In the genomic region with DNA sequence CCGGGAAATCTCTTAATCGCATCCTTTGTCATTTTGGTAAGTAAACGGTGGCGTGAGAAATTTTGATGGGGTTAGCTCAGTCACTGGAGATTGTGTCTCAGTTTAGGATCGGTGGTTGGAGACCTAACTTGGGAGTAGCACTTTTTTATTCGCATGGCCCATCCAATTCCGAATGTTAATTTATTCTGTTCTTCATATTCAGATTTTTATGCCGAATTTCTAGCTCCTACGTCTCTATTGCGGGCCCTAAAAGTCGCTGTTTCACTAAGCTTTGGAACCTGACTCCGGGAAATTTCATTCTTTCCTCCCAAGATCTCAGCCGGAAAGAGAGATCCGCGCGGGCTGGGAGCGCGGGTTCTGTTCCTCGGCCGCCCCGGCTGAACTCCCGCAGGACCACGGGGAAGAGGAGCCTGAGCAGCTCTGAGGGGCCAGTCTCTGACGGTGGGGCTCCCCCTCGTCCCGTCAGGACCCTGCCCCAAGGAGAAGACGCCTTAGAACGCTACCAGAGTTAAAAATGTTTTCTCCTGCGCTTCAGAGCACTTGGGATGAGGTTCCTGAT, we compare ENCODE assay signal across 17 cellular contexts.
"Had no signal": no experiment of that assay in that cellular context is flagged by ENCODE, and none has a peak within 500 bp of the region (broad histone marks: within the 10 kb centered on the region; RNA-seq: fewer than 3 reads in every experiment).

No MANE protein-coding gene starts in this region.

- H3K4me1 ChIP-seq: heart right ventricle, parathyroid adenoma, prostate gland, right lobe of liver, suprapubic skin, thyroid gland, uterus had no signal

- ATAC-seq: esophagus mucosa; heart right ventricle; naive thymus-derived CD4-positive, alpha-beta T cell; right lobe of liver; stimulated activated effector memory CD8-positive, alpha-beta T cell treated with anti-CD3 and anti-CD28 coated beads, Interleukin-12 subunit alpha, Interleukin-12 subunit beta, amount 100 ng/mL, for 72 hours; stimulated activated naive CD8-positive, alpha-beta T cell treated with anti-CD3 and anti-CD28 coated beads, Interleukin-15, Interleukin-2, amounts not matched to agents 100 U/mL and 50 U/mL, for 24 hours had no signal

- H3K9ac ChIP-seq: parathyroid adenoma had no signal

- H3K4me3 ChIP-seq: heart right ventricle, prostate gland, right lobe of liver, suprapubic skin, thyroid gland, uterus had no signal

- DNase-seq: effector memory CD4-positive, alpha-beta T cell; heart right ventricle; kidney glomerular epithelial cell; naive thymus-derived CD4-positive, alpha-beta T cell; nephron progenitor cell; retina; right lobe of liver; stimulated activated CD4-positive, alpha-beta T cell treated with anti-CD3 and anti-CD28 coated beads, Interleukin-4, amount 100 ng/mL, for 1 hour; stimulated activated CD8-positive, alpha-beta memory T cell treated with anti-CD3 and anti-CD28 coated beads, Interleukin-4, amount 100 ng/mL, for 48 hours; stimulated activated naive CD8-positive, alpha-beta T cell treated with anti-CD3 and anti-CD28 coated beads, Interleukin-15, Interleukin-2, amounts not matched to agents 100 U/mL and 50 U/mL, for 24 hours; thyroid gland; uterus had no signal

- H3K36me3 ChIP-seq: heart right ventricle, prostate gland, right lobe of liver, suprapubic skin, thyroid gland, uterus had no signal

- H3K27me3 ChIP-seq: right lobe of liver, thyroid gland, uterus had no signal

- H3K27ac ChIP-seq: heart right ventricle, parathyroid adenoma, prostate gland, right lobe of liver, suprapubic skin, thyroid gland, uterus had no signal

- H2AFZ ChIP-seq: parathyroid adenoma had no signal

- H3K9me3 ChIP-seq: heart right ventricle, prostate gland, right lobe of liver, suprapubic skin, thyroid gland, uterus had no signal
